17 cellular contexts compared by ENCODE assay signal in the genomic region with DNA sequence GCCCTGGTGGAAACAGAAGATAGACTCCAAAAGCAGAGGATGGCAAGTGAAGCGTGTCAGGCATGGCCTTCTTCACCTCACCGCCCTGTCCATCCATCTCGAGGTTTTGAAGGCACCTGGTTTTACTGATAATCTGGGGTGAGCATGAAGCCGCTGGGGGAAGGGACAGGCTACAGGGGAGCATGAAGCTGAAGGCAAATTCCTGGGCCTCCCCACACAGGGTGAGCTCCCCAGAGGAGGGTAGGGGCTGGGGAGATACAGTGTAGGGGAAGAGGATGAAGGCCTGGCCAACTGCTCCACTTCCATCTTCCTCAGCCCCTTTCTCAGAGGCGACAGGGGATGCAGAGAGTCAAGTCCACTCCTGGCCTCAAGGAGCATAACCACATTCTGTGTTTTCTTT.
DNase-seq lines count a peak whose midpoint lies in the region; TF ChIP-seq lines count a peak whose summit lies in the region.
"Had no signal": no experiment of that assay in that cellular context is flagged by ENCODE, and none has a peak within 500 bp of the region (broad histone marks: within the 10 kb centered on the region; RNA-seq: fewer than 3 reads in every experiment).

No MANE protein-coding gene starts in this region.

- H3K4me2 ChIP-seq in mesenchymal stem cell (ENCODE audit: low read length, poor library complexity, severe bottlenecking) = no peak overlapping the region
- H3K4me2 ChIP-seq: GM23338 had no signal

- no peak overlapping the region for H3K27ac Mint-ChIP-seq in MCF 10A (ENCODE audit: low read depth, unreplicated experiment)
- no peak overlapping the region for H3K27ac Mint-ChIP-seq in activated CD4-positive, alpha-beta T cell treated with anti-CD3 and anti-CD28 coated beads, Interleukin-2, amount 10 ng/mL, durations not matched to agents 24 days and 14 days
- H3K27ac Mint-ChIP-seq: CD4-positive, alpha-beta T cell; GM23338; H9 had no signal

- DNase-seq in breast epithelium (ENCODE audit: low spot score in 2 of 2) (no peak), MCF 10A (ENCODE audit: unreplicated experiment) (no peak), mesenchymal stem cell (no peak), T1000 (lab: John Stamatoyannopoulos, UW) (no peak), NOMO-1 (lab: John Stamatoyannopoulos, UW; ENCODE audit: unreplicated experiment in 2 of 2) (no peak)
- no peak for DNase-seq in activated CD4-positive, alpha-beta T cell treated with anti-CD3 and anti-CD28 coated beads, Interleukin-2, amount 10 ng/mL, durations not matched to agents 24 days and 14 days
- DNase-seq: C1 segment of cervical spinal cord; CD4-positive, alpha-beta T cell; CD8-positive, alpha-beta memory T cell; DMS 273 treated with DMSO at 0.1 percent for 48 hours; DMS79; EL; GDM1; H9 had no signal

- H3K4me3 Mint-ChIP-seq in MCF 10A (ENCODE audit: unreplicated experiment) = no peak overlapping the region
- H3K4me3 Mint-ChIP-seq in activated CD4-positive, alpha-beta T cell treated with anti-CD3 and anti-CD28 coated beads, Interleukin-2, amount 10 ng/mL, durations not matched to agents 24 days and 14 days = no peak overlapping the region
- H3K4me3 Mint-ChIP-seq: CD4-positive, alpha-beta T cell; CD8-positive, alpha-beta memory T cell; GM23338 had no signal

- H3K9me3 ChIP-seq in breast epithelium = no peaks in the 10 kb centered on the region
- H3K9me3 ChIP-seq in mesenchymal stem cell (ENCODE audit: control insufficient read depth, low read length) = no peaks in the 10 kb centered on the region

- H3K27me3 ChIP-seq in breast epithelium (no peaks in the 10 kb centered on the region), mesenchymal stem cell (ENCODE audit: control insufficient read depth in 1 of 2, insufficient read depth in 1 of 2, low read length in 2 of 2) (peaks cover 0 to 17% of the 10 kb centered on the region in 2 experiments)

- POLR2A ChIA-PET in MCF 10A (lab: Yijun Ruan, JAX) = no interaction called here

- intact Hi-C loops in breast epithelium (cut with DNase I; ENCODE audit: low total_unique reads) (no loop called here), MCF 10A (cut with micrococcal nuclease) (loop anchor here (10.0 kb wide), 1 partner anchor 124 kb away; no protein-coding TSS in a partner anchor)
- intact Hi-C loops in activated CD4-positive, alpha-beta T cell treated with anti-CD3 and anti-CD28 coated beads, Interleukin-2, amount 10 ng/mL, durations not matched to agents 24 days and 14 days (cut with micrococcal nuclease) = no loop called here

- peak overlapping the region; percentile 34 for H2BK15ac ChIP-seq in mesenchymal stem cell (ENCODE audit: low read depth, poor library complexity, severe bottlenecking)

- no peak for TF ChIP-seq POLR2A in breast epithelium (IDR thresholded peaks at IDR 0.05)

- CTCF ChIA-PET in MCF 10A (lab: Yijun Ruan, JAX) = no interaction called here

- H3K4me1 ChIP-seq in breast epithelium (peaks cover 3 to 34% of the 10 kb centered on the region in 2 donors), mesenchymal stem cell (ENCODE audit: control insufficient read depth, insufficient read depth, low read depth, low read length) (peaks cover 11% of the 10 kb centered on the region)

- H3K18ac ChIP-seq in mesenchymal stem cell (ENCODE audit: low read depth in 1 of 2, low read length in 2 of 2) = no peak overlapping the region

- H3K27me3 Mint-ChIP-seq in MCF 10A (ENCODE audit: insufficient read depth, unreplicated experiment) = no peaks in the 10 kb centered on the region
- peaks cover 43% of the 10 kb centered on the region for H3K27me3 Mint-ChIP-seq in activated CD4-positive, alpha-beta T cell treated with anti-CD3 and anti-CD28 coated beads, Interleukin-2, amount 10 ng/mL, durations not matched to agents 24 days and 14 days

- no peak overlapping the region for H3K9ac ChIP-seq in mesenchymal stem cell (ENCODE audit: low read length)

- H3K4me3 ChIP-seq in breast epithelium = no peak overlapping the region
- no peak overlapping the region for H3K4me3 ChIP-seq in mesenchymal stem cell (ENCODE audit: insufficient read depth in 1 of 2, low read depth in 1 of 2, low read length in 2 of 2)
- H3K4me3 ChIP-seq: GM12878, GM23338 had no signal

- no peaks in the 10 kb centered on the region for H3K79me1 ChIP-seq in mesenchymal stem cell (replicated peaks; ENCODE audit: low read length, poor library complexity, severe bottlenecking)

- H3K27ac ChIP-seq in breast epithelium = peak overlapping the region; percentile 68 to 73
- peak overlapping the region; percentile 36 for H3K27ac ChIP-seq in VCaP
- no peak overlapping the region for H3K27ac ChIP-seq in mesenchymal stem cell (ENCODE audit: low read length, poor library complexity, severe bottlenecking)

- no peak overlapping the region for H2BK12ac ChIP-seq in mesenchymal stem cell (ENCODE audit: low read length in 2 of 2)

- 98% methylated on average over 4 of the region's 5 CpGs for WGBS in mesenchymal stem cell

- H2AK5ac ChIP-seq in mesenchymal stem cell (ENCODE audit: low read length, severe bottlenecking) = no peak overlapping the region

- H4K8ac ChIP-seq in mesenchymal stem cell (ENCODE audit: low read length) = no peak overlapping the region

- H2AFZ ChIP-seq in mesenchymal stem cell (ENCODE audit: low read depth, low read length) = no peak overlapping the region
- H2AFZ ChIP-seq: GM23338 had no signal

- H2BK120ac ChIP-seq in mesenchymal stem cell (ENCODE audit: low read depth, low read length) = no peak overlapping the region

- H3K36me3 Mint-ChIP-seq in MCF 10A (ENCODE audit: insufficient read depth, unreplicated experiment) = peaks cover 6% of the 10 kb centered on the region
- H3K36me3 Mint-ChIP-seq in activated CD4-positive, alpha-beta T cell treated with anti-CD3 and anti-CD28 coated beads, Interleukin-2, amount 10 ng/mL, durations not matched to agents 24 days and 14 days (ENCODE audit: low read depth) = no peaks in the 10 kb centered on the region
- H3K36me3 Mint-ChIP-seq: CD8-positive, alpha-beta memory T cell had no signal

- TF ChIP-seq CTCF in breast epithelium (IDR thresholded peaks at IDR 0.05) (no peak), MCF 10A (IDR thresholded peaks at IDR 0.05; ENCODE audit: unreplicated experiment) (no peak), VCaP (conservative IDR thresholded peaks at IDR 0.05) (no peak)

- no peak overlapping the region for H2BK5ac ChIP-seq in mesenchymal stem cell (ENCODE audit: low read depth, low read length, poor library complexity, severe bottlenecking)

- H3K36me3 ChIP-seq in breast epithelium (no peaks in the 10 kb centered on the region), mesenchymal stem cell (ENCODE audit: control insufficient read depth in 1 of 2, insufficient read depth in 2 of 2, low read depth in 1 of 2, low read length in 2 of 2) (no peaks in the 10 kb centered on the region)

- H3K4ac ChIP-seq in mesenchymal stem cell (ENCODE audit: low read depth in 1 of 2, low read length in 2 of 2) = no peak overlapping the region

- no peak overlapping the region for H3K23ac ChIP-seq in mesenchymal stem cell (ENCODE audit: low read length in 2 of 2)

- H4K91ac ChIP-seq in mesenchymal stem cell (ENCODE audit: low read length) = no peak overlapping the region

- no TSS peak for BruUV-seq in MCF 10A (replicated peaks; lab: Mats Ljungman, UMichigan)

- peaks cover 28% of the 10 kb centered on the region for H3K4me1 Mint-ChIP-seq in MCF 10A (ENCODE audit: insufficient read depth, unreplicated experiment)
- no peaks in the 10 kb centered on the region for H3K4me1 Mint-ChIP-seq in activated CD4-positive, alpha-beta T cell treated with anti-CD3 and anti-CD28 coated beads, Interleukin-2, amount 10 ng/mL, durations not matched to agents 24 days and 14 days

- H3K14ac ChIP-seq in mesenchymal stem cell (ENCODE audit: low read length in 2 of 2) = no peak overlapping the region

- H3K9me3 Mint-ChIP-seq in MCF 10A (ENCODE audit: unreplicated experiment) = no peaks in the 10 kb centered on the region
- no peaks in the 10 kb centered on the region for H3K9me3 Mint-ChIP-seq in activated CD4-positive, alpha-beta T cell treated with anti-CD3 and anti-CD28 coated beads, Interleukin-2, amount 10 ng/mL, durations not matched to agents 24 days and 14 days
- H3K9me3 Mint-ChIP-seq: CD4-positive, alpha-beta T cell; CD8-positive, alpha-beta memory T cell; GM23338; H9 had no signal
